Comparison of ENCODE assay signal across 14 cellular contexts in the genomic region with DNA sequence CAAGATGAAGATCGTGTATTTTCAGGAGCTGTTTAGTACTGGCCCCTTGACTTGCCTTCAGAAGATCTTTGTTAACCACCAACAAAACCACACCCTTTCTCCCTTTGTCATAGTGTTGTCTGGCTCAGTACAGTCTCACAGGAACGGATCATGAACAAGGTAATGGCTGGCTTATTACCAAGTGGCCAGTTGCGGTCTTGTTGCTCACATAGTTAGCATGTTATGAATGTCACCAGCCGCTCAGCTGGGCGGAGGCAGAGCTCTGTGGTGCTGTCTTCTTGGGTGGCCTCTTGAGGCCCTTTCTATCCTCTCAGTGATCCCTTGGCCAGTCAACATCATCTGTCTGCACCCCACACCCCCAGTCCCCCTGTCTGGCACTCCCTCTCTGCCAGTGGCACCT. TPM values are rescaled to one million over a fixed set of nuclear protein-coding genes. Genes with fewer than 3 reads are reported as not detected.
DNase-seq lines count a peak whose midpoint lies in the region; ATAC-seq and TF ChIP-seq lines count a peak whose summit lies in the region.
"Had no signal": no experiment of that assay in that cellular context is flagged by ENCODE, and none has a peak within 500 bp of the region (broad histone marks: within the 10 kb centered on the region; RNA-seq: fewer than 3 reads in every experiment).

No MANE protein-coding gene starts in this region.

- H3K27me3 ChIP-seq in PC-3 (ENCODE audit: low read length): no peaks in the 10 kb centered on the region

- POLR2A ChIA-PET in PC-3 (lab: Charles Lee; ENCODE audit: unreplicated experiment): interaction anchor here (0.8 kb wide), 1 partner anchor 72 kb away, joined by 3 read pairs; no protein-coding TSS in a partner anchor

- no peaks in the 10 kb centered on the region for H3K79me2 ChIP-seq in PC-3 (ENCODE audit: low read length)

- no TSS peak for BruUV-seq in PC-3 (replicated peaks; lab: Mats Ljungman, UMichigan)

- H3K4me1 ChIP-seq in PC-3 (ENCODE audit: insufficient read depth, low read length): peaks cover 66% of the 10 kb centered on the region

- H3K36me3 ChIP-seq in PC-3 (ENCODE audit: low read depth, low read length): no peaks in the 10 kb centered on the region

- H4K20me1 ChIP-seq in PC-3 (ENCODE audit: low read length): no peaks in the 10 kb centered on the region

- ATAC-seq in PC-3 (peak; percentile 83), HG02981 (IDR thresholded peaks at IDR 0.05; ENCODE audit: unreplicated experiment) (no peak)

- peak overlapping the region; percentile 51 for H2AFZ ChIP-seq in PC-3 (ENCODE audit: low read length)

- H3F3A ChIP-seq in PC-3 (ENCODE audit: low read length, unreplicated experiment): no peaks in the 10 kb centered on the region

- H3K9me3 ChIP-seq in PC-3 (ENCODE audit: low read length): no peaks in the 10 kb centered on the region

- peak overlapping the region; percentile 64 for H3K4me2 ChIP-seq in PC-3 (ENCODE audit: low read length)

- H3K4me3 ChIP-seq in PC-3 (ENCODE audit: low read length): peak overlapping the region; percentile 7; the same call in 1 of the 2 replicates
- H3K4me3 ChIP-seq in choroid plexus epithelial cell (ENCODE audit: low read depth, low read length): no peak overlapping the region
- H3K4me3 ChIP-seq: skin epidermis had no signal

- H3K9me2 ChIP-seq in PC-3 (replicated peaks; ENCODE audit: low read length): no peaks in the 10 kb centered on the region

- no peak for TF ChIP-seq CTCF in PC-3 (conservative IDR thresholded peaks at IDR 0.05; ENCODE audit: low read depth, low read length)
- no peak for TF ChIP-seq CTCF in choroid plexus epithelial cell (conservative IDR thresholded peaks at IDR 0.05; ENCODE audit: low read depth, low read length)

- DNase-seq in EL (peak; percentile 94), PC-3 (peak; percentile 99), choroid plexus epithelial cell (ENCODE audit: low read depth) (peak; percentile 66), retina (peak; percentile 17), posterior vena cava (ENCODE audit: low spot score) (no peak), nucleus accumbens (lab: John Stamatoyannopoulos, UW) (no peak), OCI-M2 (lab: John Stamatoyannopoulos, UW; ENCODE audit: unreplicated experiment) (no peak)
- DNase-seq: activated CD4-positive, alpha-beta T cell treated with anti-CD3 and anti-CD28 coated beads, Interleukin-2, amount 50 U/mL, for 48 hours; amniotic stem cell; foreskin melanocyte; NCI-H2171 treated with DMSO at 0.1 percent for 48 hours; SHP77 treated with DMSO at 0.1 percent for 48 hours had no signal

- 0 out of 2 replicates have a peak overlapping the region, but pooled peaks have one; percentile 7 for H3K9ac ChIP-seq in PC-3 (ENCODE audit: low read length)

- intact Hi-C loops in PC-3 (cut with micrococcal nuclease) (loop anchor here (1.0 to 5.0 kb wide), 3 partner anchors 21 to 205 kb away; a partner anchor contains a TSS), posterior vena cava (cut with DNase I) (loop anchor here in 1 of 2 donors (5.0 kb wide), 1 partner anchor 645 kb away; no protein-coding TSS in a partner anchor)

- CTCF ChIA-PET in PC-3 (lab: Charles Lee): interaction anchor here (1.0 kb wide), 1 partner anchor 124 kb away, joined by 5 read pairs; no protein-coding TSS in a partner anchor

- H3K27ac ChIP-seq in PC-3 (ENCODE audit: low read length): peak overlapping the region; percentile 66
- H3K27ac ChIP-seq: skin epidermis had no signal

RNA-seq across cellular contexts. Expression of a gene that starts 21.4 kb away (rescaled TPM):
- total RNA-seq in PC-3 (2014; rRNA removed) (5.6 and 7.4 TPM in 2 replicates), posterior vena cava (1 to 10 TPM; 1.6 to 2.6 TPM)

Comparison
In these comparisons a context has a peak if more than half of its experiments do, and no peak if none do; other contexts are left out.
1. DNase-seq: peak in EL (single experiment), PC-3 (single experiment), choroid plexus epithelial cell (single experiment) and retina (single experiment); none in posterior vena cava (single experiment), nucleus accumbens (0 of 56) and OCI-M2 (single experiment).